Comparison of ENCODE assay signal across 8 cellular contexts in genomic region chr17:82230627-82231311, GRCh38. TPM values are rescaled to one million over a fixed set of nuclear protein-coding genes. Genes with fewer than 3 reads are reported as not detected.
DNase-seq lines count a peak whose midpoint lies in the region; ATAC-seq and TF ChIP-seq lines count a peak whose summit lies in the region.

No MANE protein-coding gene starts in this region.

- H3K4me1 ChIP-seq in left ventricle myocardium inferior = peaks cover 75% of the 10 kb centered on the region

- H3K4me3 ChIP-seq in left ventricle myocardium inferior = peak overlapping the region; percentile 73

- H3K27me3 ChIP-seq in left ventricle myocardium inferior (ENCODE audit: low read depth) = peaks cover 13% of the 10 kb centered on the region

- no peaks in the 10 kb centered on the region for H3K36me3 ChIP-seq in left ventricle myocardium inferior

- intact Hi-C loops in left ventricle myocardium inferior (cut with micrococcal nuclease) (loop anchor here (10.0 kb wide), 1 partner anchor 94 kb away; no protein-coding TSS in a partner anchor), posterior cingulate gyrus (cut with DNase I) (no loop called here)

- DNase-seq in RPMI7951 (ENCODE audit: low read depth) (peak; percentile 83), amniotic stem cell (lab: John Stamatoyannopoulos, UW) (peak; percentile 46), left ventricle myocardium inferior (peak; percentile 92), posterior cingulate gyrus (peak in 7 of 10 donors; percentile 46 to 95 (median 70)), NCI-H524 treated with DMSO at 0.1 percent for 48 hours (lab: John Stamatoyannopoulos, UW) (no peak), NCI-H1092 treated with DMSO at 0.1 percent for 48 hours (lab: John Stamatoyannopoulos, UW) (no peak)

- TF ChIP-seq CTCF in GM12872 (IDR thresholded peaks at IDR 0.05; ENCODE audit: insufficient read depth, low read depth, low read length) (peak; percentile 42; the same call in 1 of the 3 replicates), left ventricle myocardium inferior (IDR thresholded peaks at IDR 0.05; ENCODE audit: borderline replicate concordance) (peak; percentile 80)

- peak overlapping the region; percentile 98 for H3K27ac ChIP-seq in left ventricle myocardium inferior (replicated peaks)

- no peaks in the 10 kb centered on the region for H3K9me3 ChIP-seq in left ventricle myocardium inferior (replicated peaks)

- ATAC-seq in HG02798 (IDR thresholded peaks at IDR 0.05; ENCODE audit: poor library complexity, unreplicated experiment) = peak; percentile 38

RNA-seq across cellular contexts. Expression of gene SLC16A3, which starts 1.9 kb away (rescaled TPM):
- 104 and 207 TPM in 2 replicates for total RNA-seq in RPMI7951 (2014; rRNA removed; shearing (Covaris generic))
- 8.5 TPM for total RNA-seq in left ventricle myocardium inferior

RNA-seq across cellular contexts. Expression of gene CCDC57, which starts 18.1 kb away (rescaled TPM):
- total RNA-seq in RPMI7951 (2014; rRNA removed; shearing (Covaris generic)) = 3.7 and 5.0 TPM in 2 replicates
- total RNA-seq in left ventricle myocardium inferior = 8.1 TPM

RNA-seq across cellular contexts. Expression of gene CSNK1D, which starts 42.7 kb away (rescaled TPM):
- 20.4 and 22.6 TPM in 2 replicates for total RNA-seq in RPMI7951 (2014; rRNA removed; shearing (Covaris generic))
- total RNA-seq in left ventricle myocardium inferior = 61.8 TPM

Comparison
In these comparisons a context has a peak if more than half of its experiments do, and no peak if none do; other contexts are left out.
1. DNase-seq: peak in RPMI7951 (single experiment), amniotic stem cell (single experiment), left ventricle myocardium inferior (single experiment) and posterior cingulate gyrus (7 of 10); none in NCI-H524 treated with DMSO at 0.1 percent for 48 hours (single experiment) and NCI-H1092 treated with DMSO at 0.1 percent for 48 hours (single experiment).
2. RNA of gene SLC16A3, which starts 1.9 kb away (total RNA-seq): 104 to 207 TPM in RPMI7951; 8.5 TPM in left ventricle myocardium inferior (single experiment); every median in the first group is over 10 times any median in the second.